1 cellular context compared by ENCODE assay signal in the genomic region with DNA sequence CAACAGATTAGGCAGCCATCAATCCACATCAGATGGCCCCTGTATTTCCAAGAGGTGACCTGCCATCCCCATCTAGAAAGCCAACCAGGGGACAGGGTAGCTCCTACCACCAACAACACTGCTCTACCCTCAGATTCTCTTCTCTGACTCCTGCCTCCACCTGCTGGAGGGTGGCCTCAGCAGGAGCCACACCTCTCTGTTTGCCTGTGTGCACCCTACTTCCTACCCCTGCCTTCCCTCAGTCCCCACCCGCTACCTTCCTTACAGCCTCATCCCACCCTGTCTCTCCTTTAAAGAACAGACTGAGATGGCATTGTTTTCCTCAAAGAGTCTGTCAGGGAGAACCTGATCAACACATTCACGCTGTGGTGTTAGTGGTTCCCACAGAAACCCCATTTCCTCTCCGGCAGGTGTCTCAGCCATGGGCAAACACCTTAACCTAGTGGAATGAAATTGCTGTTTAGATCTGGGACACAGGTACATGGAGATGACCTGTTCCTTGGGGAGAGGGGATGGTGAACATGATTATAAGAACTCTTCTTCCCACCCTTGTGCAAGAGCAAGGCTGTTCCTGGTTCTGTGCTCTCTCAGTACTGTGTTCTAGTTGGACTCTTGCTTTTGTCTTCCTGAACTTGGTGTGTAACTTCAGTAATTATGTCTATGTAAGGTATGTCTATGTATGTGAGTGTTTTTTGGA.
TF ChIP-seq lines count a peak whose summit lies in the region.

No MANE protein-coding gene starts in this region.

TF ChIP-seq in HEK293, 187 proteins besides CTCF, POLR2A, EP300 and RAD21 (continued from another document):
- TF ChIP-seq KLF1 (tag by site-specific recombination; IDR thresholded peaks at IDR 0.05) (peak; percentile 34; the same call in 1 of the 2 replicates), ZSCAN23 (tag by site-specific recombination; IDR thresholded peaks at IDR 0.05) (no peak), ZSCAN16 (tag by site-specific recombination; IDR thresholded peaks at IDR 0.05) (no peak), ZNF221 (tag by site-specific recombination; IDR thresholded peaks at IDR 0.05; ENCODE audit: borderline replicate concordance) (no peak), ZNF324 (tag by site-specific recombination; IDR thresholded peaks at IDR 0.05) (no peak), ZBTB17 (tag by site-specific recombination; IDR thresholded peaks at IDR 0.05) (no peak)
- TF ChIP-seq, protein P1, sequence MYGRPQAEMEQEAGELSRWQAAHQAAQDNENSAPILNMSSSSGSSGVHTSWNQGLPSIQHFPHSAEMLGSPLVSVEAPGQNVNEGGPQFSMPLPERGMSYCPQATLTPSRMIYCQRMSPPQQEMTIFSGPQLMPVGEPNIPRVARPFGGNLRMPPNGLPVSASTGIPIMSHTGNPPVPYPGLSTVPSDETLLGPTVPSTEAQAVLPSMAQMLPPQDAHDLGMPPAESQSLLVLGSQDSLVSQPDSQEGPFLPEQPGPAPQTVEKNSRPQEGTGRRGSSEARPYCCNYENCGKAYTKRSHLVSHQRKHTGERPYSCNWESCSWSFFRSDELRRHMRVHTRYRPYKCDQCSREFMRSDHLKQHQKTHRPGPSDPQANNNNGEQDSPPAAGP (tag by site-specific recombination; IDR thresholded peaks at IDR 0.05), result 0 out of 2 replicates have a peak, but pooled peaks have one; percentile 13
